19 cellular contexts compared by ENCODE assay signal in genomic region chr11:59079089-59079488, GRCh38. TPM values are rescaled to one million over a fixed set of nuclear protein-coding genes. Genes with fewer than 3 reads are reported as not detected.
"Had no signal": no experiment of that assay in that cellular context is flagged by ENCODE, and none has a peak within 500 bp of the region (broad histone marks: within the 10 kb centered on the region; RNA-seq: fewer than 3 reads in every experiment).

No MANE protein-coding gene starts in this region.

- H3K9me3 ChIP-seq: ovary, right atrium auricular region, sigmoid colon, testis, tibial nerve had no signal

- H3K36me3 ChIP-seq: heart left ventricle, neural progenitor cell, ovary, right atrium auricular region, sigmoid colon, tibial nerve had no signal

- H3K27ac ChIP-seq: dorsolateral prefrontal cortex, heart left ventricle, neural progenitor cell, ovary, right atrium auricular region, sigmoid colon, skin epidermis, testis, tibial nerve had no signal

- H3K9me3 Mint-ChIP-seq: natural killer cell treated with Interleukin-12 subunit alpha and Interleukin-12 subunit beta and Interleukin-15 and Interleukin-18, amount 100 ng/mL, for 72 hours; neural progenitor cell; stimulated activated naive CD8-positive, alpha-beta T cell treated with anti-CD3 and anti-CD28 coated beads, Interleukin-15, Interleukin-2, amounts not matched to agents 100 ng/mL and 50 ng/mL, for 24 hours had no signal

- H3K4me1 ChIP-seq: heart left ventricle, neural progenitor cell, right atrium auricular region, sigmoid colon, testis, tibial nerve had no signal

- H3K4me3 Mint-ChIP-seq: natural killer cell treated with Interleukin-12 subunit alpha and Interleukin-12 subunit beta and Interleukin-15 and Interleukin-18, amount 100 ng/mL, for 72 hours; neural progenitor cell; stimulated activated naive CD8-positive, alpha-beta T cell treated with anti-CD3 and anti-CD28 coated beads, Interleukin-15, Interleukin-2, amounts not matched to agents 100 ng/mL and 50 ng/mL, for 24 hours had no signal

- H3K36me3 Mint-ChIP-seq: natural killer cell treated with Interleukin-12 subunit alpha and Interleukin-12 subunit beta and Interleukin-15 and Interleukin-18, amount 100 ng/mL, for 72 hours; neural progenitor cell had no signal

- H3K27ac Mint-ChIP-seq: natural killer cell treated with Interleukin-12 subunit alpha and Interleukin-12 subunit beta and Interleukin-15 and Interleukin-18, amount 100 ng/mL, for 72 hours; neural progenitor cell; stimulated activated naive CD8-positive, alpha-beta T cell treated with anti-CD3 and anti-CD28 coated beads, Interleukin-15, Interleukin-2, amounts not matched to agents 100 ng/mL and 50 ng/mL, for 24 hours had no signal

- H3K27me3 ChIP-seq: neural progenitor cell, ovary, right atrium auricular region, testis, tibial nerve had no signal

- ATAC-seq: heart left ventricle; natural killer cell treated with Interleukin-12 subunit alpha and Interleukin-12 subunit beta and Interleukin-15 and Interleukin-18, amount 100 ng/mL, for 72 hours had no signal

- H3K4me3 ChIP-seq: dorsolateral prefrontal cortex, heart left ventricle, neural progenitor cell, ovary, right atrium auricular region, sigmoid colon, skin epidermis, testis, tibial nerve had no signal

- H3K4me2 ChIP-seq: neural progenitor cell had no signal

- H2AFZ ChIP-seq: neural progenitor cell had no signal

- H3K9ac ChIP-seq: neural progenitor cell had no signal

- DNase-seq: cortex of kidney; dorsolateral prefrontal cortex; effector CD8-positive, alpha-beta T cell; heart left ventricle; hippocampal formation; nucleus accumbens; ovary; sigmoid colon; stimulated activated CD4-positive, alpha-beta T cell treated with anti-CD3 and anti-CD28 coated beads, Interleukin-12 subunit alpha, Interleukin-12 subunit beta, amount 100 ng/mL, for 4 hours; testis had no signal

RNA-seq across cellular contexts. Expression of gene GLYATL1B, which starts 7.0 kb away (rescaled TPM):
- polyA plus RNA-seq: esophagus, fibroblast of lung, heart left ventricle, liver, ovary, sigmoid colon had no signal
